14 cellular contexts compared by ENCODE assay signal in the genomic region with DNA sequence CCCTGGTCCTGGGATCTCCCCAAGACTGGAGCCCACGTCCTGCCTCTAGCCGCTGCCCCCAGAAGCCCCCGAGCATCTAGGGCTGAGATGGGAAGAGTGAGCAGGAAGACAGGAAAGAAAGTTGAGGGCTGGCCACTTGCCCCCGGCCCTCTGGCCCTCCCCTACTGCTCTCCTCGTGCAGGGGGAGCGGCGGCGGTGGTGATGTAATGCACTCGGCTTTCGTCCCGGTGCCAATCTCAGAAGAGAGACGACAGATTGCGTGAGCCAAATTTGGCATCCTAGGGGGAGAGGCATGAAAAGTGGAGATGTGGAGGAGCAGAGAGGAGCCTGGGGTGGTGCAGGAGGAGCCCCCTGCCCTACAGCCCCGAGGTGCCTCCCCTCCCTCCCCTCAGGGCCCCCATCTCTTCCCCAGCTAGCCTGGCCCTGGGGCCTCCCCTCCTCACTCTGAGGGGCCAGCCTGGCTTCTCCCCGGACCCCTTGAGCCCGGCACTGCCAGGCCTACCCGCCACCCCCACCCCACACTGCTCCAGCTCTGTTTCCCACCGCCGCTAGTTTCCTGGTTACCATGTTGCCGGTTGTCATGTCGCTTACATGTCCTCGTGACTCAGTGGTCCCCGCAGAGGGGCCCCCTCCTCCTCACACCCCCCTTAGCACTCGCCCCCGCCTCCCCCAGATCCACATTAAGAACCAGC. TPM values are rescaled to one million over a fixed set of nuclear protein-coding genes. Genes with fewer than 3 reads are reported as not detected.
DNase-seq lines count a peak whose midpoint lies in the region; ATAC-seq and TF ChIP-seq lines count a peak whose summit lies in the region.
"Had no signal": no experiment of that assay in that cellular context is flagged by ENCODE, and none has a peak within 500 bp of the region (broad histone marks: within the 10 kb centered on the region; RNA-seq: fewer than 3 reads in every experiment).

No MANE protein-coding gene starts in this region.

- no peaks in the 10 kb centered on the region for H3K9me3 Mint-ChIP-seq in activated T-cell treated with anti-CD3 and anti-CD28 coated beads, Interleukin-2, amount 50 U/mL, for 4 hours
- H3K9me3 Mint-ChIP-seq: activated naive CD4-positive, alpha-beta T cell treated with anti-CD3 and anti-CD28 coated beads, Interleukin-2, amount 50 U/mL, for 72 hours; T-cell had no signal

- no peak for TF ChIP-seq POLR2A in thyroid gland (IDR thresholded peaks at IDR 0.05)
- no peak for TF ChIP-seq POLR2A in Peyer's patch (IDR thresholded peaks at IDR 0.05)

- H3K36me3 Mint-ChIP-seq in activated T-cell treated with anti-CD3 and anti-CD28 coated beads, Interleukin-2, amount 50 U/mL, for 4 hours (ENCODE audit: insufficient read depth), result no peaks in the 10 kb centered on the region

- H3K4me1 ChIP-seq in right atrium auricular region (peaks cover 4 to 58% of the 10 kb centered on the region in 2 donors), thyroid gland (peaks cover 0 to 14% of the 10 kb centered on the region in 2 donors), Peyer's patch (peaks cover 0 to 19% (median 9%) of the 10 kb centered on the region in 4 donors)

- H3K4me3 Mint-ChIP-seq in activated T-cell treated with anti-CD3 and anti-CD28 coated beads, Interleukin-2, amount 50 U/mL, for 4 hours, result no peak overlapping the region
- H3K4me3 Mint-ChIP-seq: T-cell had no signal

- H3K4me3 ChIP-seq in MG63 (no peak overlapping the region), right atrium auricular region (no peak overlapping the region), thyroid gland (replicated peaks in 1 of 3) (no peak overlapping the region), Peyer's patch (no peak overlapping the region)
- H3K4me3 ChIP-seq: right lobe of liver had no signal

- intact Hi-C loops in thyroid gland (cut with DNase I), result no loop called here

- peaks cover 9% of the 10 kb centered on the region for H3K4me1 Mint-ChIP-seq in activated T-cell treated with anti-CD3 and anti-CD28 coated beads, Interleukin-2, amount 50 U/mL, for 4 hours (ENCODE audit: low read depth)

- no peak for ATAC-seq in HG03469 (IDR thresholded peaks at IDR 0.05; ENCODE audit: unreplicated experiment)
- no peak for ATAC-seq in activated T-cell treated with anti-CD3 and anti-CD28 coated beads, Interleukin-2, amount 50 U/mL, for 4 hours
- ATAC-seq: activated naive CD4-positive, alpha-beta T cell treated with anti-CD3 and anti-CD28 coated beads, Interleukin-2, amount 50 U/mL, for 72 hours; T-cell had no signal

- H3K9me3 ChIP-seq in MG63 (no peaks in the 10 kb centered on the region), right atrium auricular region (no peaks in the 10 kb centered on the region), thyroid gland (no peaks in the 10 kb centered on the region), Peyer's patch (no peaks in the 10 kb centered on the region)
- H3K9me3 ChIP-seq: right lobe of liver had no signal

- H3K36me3 ChIP-seq in MG63, result no peaks in the 10 kb centered on the region
- no peaks in the 10 kb centered on the region for H3K36me3 ChIP-seq in right atrium auricular region
- no peaks in the 10 kb centered on the region for H3K36me3 ChIP-seq in thyroid gland
- H3K36me3 ChIP-seq in Peyer's patch, result no peaks in the 10 kb centered on the region
- H3K36me3 ChIP-seq: right lobe of liver had no signal

- peaks cover 63% of the 10 kb centered on the region for H3K27me3 Mint-ChIP-seq in activated T-cell treated with anti-CD3 and anti-CD28 coated beads, Interleukin-2, amount 50 U/mL, for 4 hours (ENCODE audit: low read depth)

- DNase-seq in MG63, result peak; percentile 72
- peak; percentile 52 for DNase-seq in cerebellar cortex (ENCODE audit: low spot score)
- peak; percentile 73 for DNase-seq in right atrium auricular region (ENCODE audit: low spot score)
- DNase-seq in thyroid gland, result peak; percentile 27 to 35
- DNase-seq in Peyer's patch, result no peak
- DNase-seq in activated T-cell treated with anti-CD3 and anti-CD28 coated beads, Interleukin-2, amount 50 U/mL, for 4 hours, result no peak
- DNase-seq: activated CD4-positive, alpha-beta T cell treated with anti-CD3 and anti-CD28 coated beads, Interleukin-2, amount 50 U/mL, for 4 hours; effector CD8-positive, alpha-beta T cell; NCI-H1105 treated with DMSO at 0.1 percent for 48 hours; right lobe of liver; T-cell had no signal

- no peak for TF ChIP-seq CTCF in right atrium auricular region (IDR thresholded peaks at IDR 0.05)
- no peak for TF ChIP-seq CTCF in thyroid gland (IDR thresholded peaks at IDR 0.05)
- TF ChIP-seq CTCF in Peyer's patch (IDR thresholded peaks at IDR 0.05), result no peak

- H3K27ac ChIP-seq in right atrium auricular region (peak overlapping the region; percentile 77 to 91), thyroid gland (no peak overlapping the region), Peyer's patch (no peak overlapping the region)
- H3K27ac ChIP-seq: right lobe of liver had no signal

- WGBS in thyroid gland, 2 donors, result 31 to 41% methylated on average over 22 to 25 of the region's 25 CpGs

- peaks cover 15% of the 10 kb centered on the region for H3K27me3 ChIP-seq in MG63
- no peaks in the 10 kb centered on the region for H3K27me3 ChIP-seq in right atrium auricular region
- H3K27me3 ChIP-seq in thyroid gland, result no peaks in the 10 kb centered on the region
- H3K27me3 ChIP-seq in Peyer's patch, result peaks cover 0 to 35% of the 10 kb centered on the region in 2 donors

RNA-seq across cellular contexts. Expression of a gene that starts 2.5 kb away (rescaled TPM):
- total RNA-seq in MG63 (2014; rRNA removed; shearing (Covaris generic); ENCODE audit: low replicate concordance), result not detected in 2 replicates
- total RNA-seq in right atrium auricular region (10 to 100 TPM in 1 of 2 donors, 1 to 10 TPM in 1; 7.0 to 36.7 TPM), thyroid gland (not detected), Peyer's patch (not detected)
- not detected for total RNA-seq in activated T-cell treated with anti-CD3 and anti-CD28 coated beads, Interleukin-2, amount 50 U/mL, for 4 hours
- total RNA-seq: activated naive CD4-positive, alpha-beta T cell treated with anti-CD3 and anti-CD28 coated beads, Interleukin-2, amount 50 U/mL, for 72 hours; mononuclear cell; right lobe of liver; T-cell had no signal

RNA-seq across cellular contexts. Expression of a gene that starts 15.4 kb away (rescaled TPM):
- total RNA-seq in MG63 (2014; rRNA removed; shearing (Covaris generic); ENCODE audit: low replicate concordance), result 39.0 and 39.8 TPM in 2 replicates
- total RNA-seq in right atrium auricular region (1 to 10 TPM; 8.0 to 9.2 TPM), thyroid gland (10 to 100 TPM in 2 of 4 donors, 1 to 10 TPM in 2; 7.5 to 14.4 (median 11.8) TPM), Peyer's patch (10 to 100 TPM in 3 of 4 donors, 1 to 10 TPM in 1; 2.5 to 20.0 (median 16.6) TPM)
- total RNA-seq in activated T-cell treated with anti-CD3 and anti-CD28 coated beads, Interleukin-2, amount 50 U/mL, for 4 hours, result under 1 TPM in 2 of 3 donors, not detected in 1; 0.21 to 0.35 TPM
- total RNA-seq: mononuclear cell had no signal

RNA-seq across cellular contexts. Expression of a gene that starts 53.6 kb away (rescaled TPM):
- total RNA-seq in MG63 (2014; rRNA removed; shearing (Covaris generic); ENCODE audit: low replicate concordance), result 246 and 311 TPM in 2 replicates
- 100 to 1,000 TPM; 161 to 178 TPM for total RNA-seq in right atrium auricular region
- 1,000 to 10,000 TPM in 1 of 4 donors, 100 to 1,000 TPM in 3; 594 to 1,014 (median 833) TPM for total RNA-seq in thyroid gland
- total RNA-seq in Peyer's patch, result 100 to 1,000 TPM; 583 to 733 (median 616) TPM
- 100 to 1,000 TPM; 228 to 276 (median 251) TPM for total RNA-seq in activated T-cell treated with anti-CD3 and anti-CD28 coated beads, Interleukin-2, amount 50 U/mL, for 4 hours

Comparison
In these comparisons a context has a peak if more than half of its experiments do, and no peak if none do; other contexts are left out.
1. DNase-seq: peak in MG63 (single experiment), cerebellar cortex (single experiment), right atrium auricular region (single experiment) and thyroid gland (2 of 2); none in Peyer's patch (0 of 3) and activated T-cell treated with anti-CD3 and anti-CD28 coated beads, Interleukin-2, amount 50 U/mL, for 4 hours (single experiment).
2. H3K27ac ChIP-seq: peak in right atrium auricular region (2 of 2); none in thyroid gland (0 of 3) and Peyer's patch (0 of 4).